ENCODE assay signal across 1 cellular context in the genomic region with DNA sequence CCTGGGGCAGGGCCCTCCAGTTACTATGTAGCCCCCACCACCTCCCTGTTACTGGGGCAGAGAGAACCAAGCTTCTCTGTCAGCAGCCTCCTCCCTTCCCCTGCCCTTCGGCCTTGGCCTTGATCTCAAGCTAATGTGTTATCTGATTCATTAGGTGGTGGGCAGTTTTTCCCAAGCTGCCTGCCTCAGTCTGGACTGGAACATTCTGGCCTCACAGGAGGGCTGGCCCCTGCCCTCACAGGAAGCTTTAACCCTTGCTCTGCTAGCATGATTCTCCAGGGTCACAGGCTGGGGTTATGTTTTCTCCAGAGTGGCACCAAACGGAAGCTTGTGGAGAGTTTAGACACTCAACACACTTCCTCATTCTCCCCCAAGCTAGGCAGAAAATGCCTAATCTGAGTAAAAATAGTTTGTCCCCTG.
TF ChIP-seq lines count a peak whose summit lies in the region.

No MANE protein-coding gene starts in this region.

TF ChIP-seq in K562, 482 proteins besides CTCF, POLR2A, EP300 and RAD21 (continued from another document):
- TF ChIP-seq STAT5A (IDR thresholded peaks at IDR 0.05; ENCODE audit: borderline replicate concordance, low read length) = no peak
- TF ChIP-seq NR2C2 (CRISPR knock-in tag; IDR thresholded peaks at IDR 0.05) = no peak
- TF ChIP-seq NR2C2 (tag; IDR thresholded peaks at IDR 0.05) = peak; percentile 15; the same call in 1 of the 2 replicates
- TF ChIP-seq MYBL2 (IDR thresholded peaks at IDR 0.05; ENCODE audit: low read depth) = no peak
- no peak for TF ChIP-seq MYBL2 (CRISPR knock-in tag; IDR thresholded peaks at IDR 0.05; ENCODE audit: borderline replicate concordance)
- TF ChIP-seq KDM1A (IDR thresholded peaks at IDR 0.05) = no peak
- no peak for TF ChIP-seq IFI16 (CRISPR knock-in tag; IDR thresholded peaks at IDR 0.05)
- TF ChIP-seq, protein P1, sequence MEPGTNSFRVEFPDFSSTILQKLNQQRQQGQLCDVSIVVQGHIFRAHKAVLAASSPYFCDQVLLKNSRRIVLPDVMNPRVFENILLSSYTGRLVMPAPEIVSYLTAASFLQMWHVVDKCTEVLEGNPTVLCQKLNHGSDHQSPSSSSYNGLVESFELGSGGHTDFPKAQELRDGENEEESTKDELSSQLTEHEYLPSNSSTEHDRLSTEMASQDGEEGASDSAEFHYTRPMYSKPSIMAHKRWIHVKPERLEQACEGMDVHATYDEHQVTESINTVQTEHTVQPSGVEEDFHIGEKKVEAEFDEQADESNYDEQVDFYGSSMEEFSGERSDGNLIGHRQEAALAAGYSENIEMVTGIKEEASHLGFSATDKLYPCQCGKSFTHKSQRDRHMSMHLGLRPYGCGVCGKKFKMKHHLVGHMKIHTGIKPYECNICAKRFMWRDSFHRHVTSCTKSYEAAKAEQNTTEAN (CRISPR knock-in tag; IDR thresholded peaks at IDR 0.05) = 0 out of 2 replicates have a peak, but pooled peaks have one; percentile 22
- no peak for TF ChIP-seq RFX7 (CRISPR knock-in tag; IDR thresholded peaks at IDR 0.05)
